ENCODE assay signal across 8 cellular contexts in genomic region chr16:4694664-4695451, GRCh38. TPM values are rescaled to one million over a fixed set of nuclear protein-coding genes. Genes with fewer than 3 reads are reported as not detected.
DNase-seq lines count a peak whose midpoint lies in the region; ATAC-seq and TF ChIP-seq lines count a peak whose summit lies in the region.

No MANE protein-coding gene starts in this region.

- no peak overlapping the region for H3K23ac ChIP-seq in IMR-90 (ENCODE audit: low read depth, low read length)

- no TSS peak for BruUV-seq in IMR-90 (replicated peaks; lab: Mats Ljungman, UMichigan)

- 67% methylated on average over 12 of the region's 25 CpGs; no CpG with 5 or more reads in 1 of the 2 experiments for WGBS in IMR-90 (ENCODE audit: extremely low coverage in 2 of 2, insufficient read length in 1 of 2), 2 experiments

- no peak overlapping the region for H3K4ac ChIP-seq in IMR-90 (ENCODE audit: low read depth, low read length)

- in situ Hi-C loops in IMR-90 (cut with MboI; ENCODE audit: low sequenced_read_pairs): no loop called here

- dilution Hi-C loops in IMR-90 (cut with HindIII; ENCODE audit: low sequenced_read_pairs, unreplicated experiment): no loop called here

- no peak overlapping the region for H2BK20ac ChIP-seq in IMR-90 (ENCODE audit: low read depth, low read length)

- no peak for TF ChIP-seq RAD21 in IMR-90 (IDR thresholded peaks at IDR 0.05; ENCODE audit: low read length)

- H2AK9ac ChIP-seq in IMR-90 (replicated peaks; ENCODE audit: low read depth, low read length, poor library complexity): peak overlapping the region; percentile 93

- H3K36me3 ChIP-seq in IMR-90 (ENCODE audit: control insufficient read depth, insufficient read depth, low read length) (peaks cover 45% of the 10 kb centered on the region), lower lobe of right lung (peaks cover 52% of the 10 kb centered on the region), vagina (peaks cover 0 to 26% of the 10 kb centered on the region in 2 donors)

- DNase-seq in IMR-90 (no peak), cerebellar cortex (ENCODE audit: low spot score) (peak; percentile 48), lower lobe of right lung (peak; percentile 50), vagina (ENCODE audit: extremely low spot score in 2 of 2) (peak in 1 of 2 donors; percentile 92), NCI-H345 treated with DMSO at 0.1 percent for 48 hours (lab: John Stamatoyannopoulos, UW; ENCODE audit: unreplicated experiment) (no peak), RPMI8226 (no peak)

- no peak overlapping the region for H2AK5ac ChIP-seq in IMR-90 (ENCODE audit: low read depth, low read length)

- H3K27me3 ChIP-seq in IMR-90 (ENCODE audit: control insufficient read depth, insufficient read depth, low read length) (no peaks in the 10 kb centered on the region), lower lobe of right lung (ENCODE audit: low read depth) (no peaks in the 10 kb centered on the region), vagina (no peaks in the 10 kb centered on the region)

- intact Hi-C loops in IMR-90 (cut with micrococcal nuclease) (loop anchor here (2.0 kb wide), 1 partner anchor 262 kb away; no protein-coding TSS in a partner anchor), lower lobe of right lung (cut with DNase I) (no loop called here), vagina (cut with DNase I) (no loop called here)

- TF ChIP-seq CTCF in 22Rv1 (IDR thresholded peaks at IDR 0.05): no peak
- TF ChIP-seq CTCF in IMR-90 (conservative IDR thresholded peaks at IDR 0.05; ENCODE audit: low read depth, low read length): no peak
- TF ChIP-seq CTCF in lower lobe of right lung (IDR thresholded peaks at IDR 0.05): no peak
- TF ChIP-seq CTCF in vagina (IDR thresholded peaks at IDR 0.05): no peak

- no peak overlapping the region for H2BK5ac ChIP-seq in IMR-90 (ENCODE audit: low read depth, low read length, poor library complexity, severe bottlenecking)

- H4K91ac ChIP-seq in IMR-90 (ENCODE audit: insufficient read depth, low read depth, low read length): no peak overlapping the region

- H3K9ac ChIP-seq in IMR-90 (ENCODE audit: low read depth, low read length): peak overlapping the region; percentile 27; the same call in 1 of the 2 replicates

- H3K9me3 ChIP-seq in IMR-90 (ENCODE audit: control insufficient read depth, insufficient read depth, low read length): no peaks in the 10 kb centered on the region
- H3K9me3 ChIP-seq in lower lobe of right lung: no peaks in the 10 kb centered on the region
- H3K9me3 ChIP-seq in vagina: no peaks in the 10 kb centered on the region

- H3K18ac ChIP-seq in IMR-90 (ENCODE audit: low read depth, low read length): no peak overlapping the region

- no peak overlapping the region; the same call in 1 of the 2 replicates for H3K4me3 ChIP-seq in IMR-90 (ENCODE audit: insufficient read depth, low read depth, low read length)
- peak overlapping the region; percentile 98 for H3K4me3 ChIP-seq in lower lobe of right lung
- H3K4me3 ChIP-seq in vagina: peak overlapping the region; percentile 78 to 91

- no peak overlapping the region for H4K5ac ChIP-seq in IMR-90 (ENCODE audit: low read depth, low read length)

- H3K9me1 ChIP-seq in IMR-90 (ENCODE audit: insufficient read depth, low read length): peaks cover 5% of the 10 kb centered on the region; the same call in 1 of the 2 replicates

- CTCF ChIA-PET in IMR-90 (lab: Yijun Ruan, JAX): interaction anchor here (0.9 to 1.4 kb wide), 2 partner anchors 12 kb away, joined by 3 read pairs; no protein-coding TSS in a partner anchor

- H2BK120ac ChIP-seq in IMR-90 (ENCODE audit: low read depth, low read length): no peak overlapping the region

- peaks cover 0 to 26% of the 10 kb centered on the region in 2 experiments; a peak in 3 of 4 replicates for H3K79me1 ChIP-seq in IMR-90 (ENCODE audit: low read depth in 1 of 2, low read length in 2 of 2)

- peaks cover 20% of the 10 kb centered on the region for H4K20me1 ChIP-seq in IMR-90 (ENCODE audit: insufficient read depth, low read length)

- TF ChIP-seq POLR2A in IMR-90 (IDR thresholded peaks at IDR 0.05; ENCODE audit: low read depth, low read length) (no peak), vagina (IDR thresholded peaks at IDR 0.05) (no peak)

- peak overlapping the region; percentile 95 for H3K27ac ChIP-seq in 22Rv1
- H3K27ac ChIP-seq in IMR-90 (ENCODE audit: insufficient read depth, low read length): peak overlapping the region; percentile 34; the same call in 1 of the 2 replicates
- H3K27ac ChIP-seq in lower lobe of right lung: peak overlapping the region; percentile 6
- peak overlapping the region; percentile 74 for H3K27ac ChIP-seq in vagina

- peaks cover 7% of the 10 kb centered on the region for H3K4me1 ChIP-seq in IMR-90 (ENCODE audit: control insufficient read depth, insufficient read depth, low read length)
- H3K4me1 ChIP-seq in lower lobe of right lung: peaks cover 25% of the 10 kb centered on the region
- H3K4me1 ChIP-seq in vagina: peaks cover 37% of the 10 kb centered on the region

- POLR2A ChIA-PET in IMR-90 (lab: Charles Lee; ENCODE audit: unreplicated experiment): no interaction called here

- H3K4me2 ChIP-seq in IMR-90 (ENCODE audit: low read depth, low read length): peak overlapping the region; percentile 52; the same call in 1 of the 2 replicates

- H2AFZ ChIP-seq in IMR-90 (replicated peaks; ENCODE audit: low read length, poor library complexity): peak overlapping the region; percentile 21

- no peak overlapping the region for H3K14ac ChIP-seq in IMR-90 (replicated peaks; ENCODE audit: low read depth, low read length)

- ATAC-seq in IMR-90 (ENCODE audit: low read depth) (no peak), lower lobe of right lung (no peak), HG03196 (IDR thresholded peaks at IDR 0.05; ENCODE audit: unreplicated experiment) (no peak)

- no peak overlapping the region for H4K8ac ChIP-seq in IMR-90 (ENCODE audit: low read depth in 2 of 2, low read length in 2 of 2)

- H2BK15ac ChIP-seq in IMR-90 (ENCODE audit: low read depth, low read length): no peak overlapping the region

- no peak overlapping the region for H3K56ac ChIP-seq in IMR-90 (ENCODE audit: extremely low read depth, insufficient read depth, low read length)

TF ChIP-seq in IMR-90, 13 proteins besides CTCF, POLR2A, EP300 and RAD21:
- TF ChIP-seq MXI1 (IDR thresholded peaks at IDR 0.05; ENCODE audit: borderline replicate concordance, low read depth, low read length) (no peak), BHLHE40 (IDR thresholded peaks at IDR 0.05; ENCODE audit: low read depth, low read length) (no peak), CEBPB (IDR thresholded peaks at IDR 0.05; ENCODE audit: low read depth, low read length) (no peak), RFX5 (IDR thresholded peaks at IDR 0.05; ENCODE audit: low read depth, low read length) (no peak)

RNA-seq across cellular contexts. Expression of gene NUDT16L1, which starts 1.5 kb away (rescaled TPM):
- total RNA-seq in IMR-90 (2012; rRNA removed): 22.9 and 28.3 TPM in 2 replicates
- 44.3 and 63.8 TPM in 2 replicates for polyA plus RNA-seq in IMR-90 (2012; rRNA removed)
- 55.5 and 62.4 TPM in 2 replicates for polyA plus RNA-seq in IMR-90 (2012; cell fraction: cytosol; rRNA removed)
- polyA plus RNA-seq in IMR-90 (2012; cell fraction: nucleus; rRNA removed; ENCODE audit: low replicate concordance): 25.7 and 61.5 TPM in 2 replicates
- total RNA-seq in lower lobe of right lung: 27.3 TPM
- 28.5 TPM for total RNA-seq in vagina

RNA-seq across cellular contexts. Expression of gene ANKS3, which starts 39.2 kb away (rescaled TPM):
- 22.2 and 24.4 TPM in 2 replicates for total RNA-seq in IMR-90 (2012; rRNA removed)
- 23.7 and 25.0 TPM in 2 replicates for polyA plus RNA-seq in IMR-90 (2012; rRNA removed)
- 15.1 and 18.0 TPM in 2 replicates for polyA plus RNA-seq in IMR-90 (2012; cell fraction: cytosol; rRNA removed)
- 91.7 and 149 TPM in 2 replicates for polyA plus RNA-seq in IMR-90 (2012; cell fraction: nucleus; rRNA removed; ENCODE audit: low replicate concordance)
- total RNA-seq in lower lobe of right lung: 20.6 TPM
- 25.3 TPM for total RNA-seq in vagina

RNA-seq across cellular contexts. Expression of gene DNAAF8, which starts 39.5 kb away (rescaled TPM):
- total RNA-seq in IMR-90 (2012; rRNA removed) (0.54 and 0.56 TPM in 2 replicates), lower lobe of right lung (3.4 TPM), vagina (not detected)
- 1.7 TPM in 2 replicates for polyA plus RNA-seq in IMR-90 (2012; rRNA removed)
- 0.68 and 1.1 TPM in 2 replicates for polyA plus RNA-seq in IMR-90 (2012; cell fraction: cytosol; rRNA removed)
- polyA plus RNA-seq in IMR-90 (2012; cell fraction: nucleus; rRNA removed; ENCODE audit: low replicate concordance): 0.99 and 1.6 TPM in 2 replicates

Comparison
In these comparisons a context has a peak if more than half of its experiments do, and no peak if none do; other contexts are left out.
1. H3K27ac ChIP-seq: peak in every context shown above with its lines; median percentile 95 in 22Rv1; 74 in vagina; 34 in IMR-90; 6 in lower lobe of right lung.
2. DNase-seq: peak in cerebellar cortex (single experiment) and lower lobe of right lung (single experiment); none in IMR-90 (single experiment), NCI-H345 treated with DMSO at 0.1 percent for 48 hours (single experiment) and RPMI8226 (single experiment).